ENCODE assay signal across 8 cellular contexts in genomic region chr9:62684833-62685647, GRCh38.
ATAC-seq lines count a peak whose summit lies in the region.

No MANE protein-coding gene starts in this region.

- ATAC-seq in GM18502 (IDR thresholded peaks at IDR 0.05; ENCODE audit: poor library complexity, unreplicated experiment) = peak; percentile 87
- ATAC-seq in GM18907 (IDR thresholded peaks at IDR 0.05; ENCODE audit: unreplicated experiment) = peak; percentile 95
- ATAC-seq in GM19438 (IDR thresholded peaks at IDR 0.05; ENCODE audit: low read depth, unreplicated experiment) = peak; percentile 92
- ATAC-seq in GM21515 (IDR thresholded peaks at IDR 0.05; ENCODE audit: unreplicated experiment) = peak; percentile 81
- ATAC-seq in HG02610 (IDR thresholded peaks at IDR 0.05; ENCODE audit: unreplicated experiment) = peak; percentile 80
- peak; percentile 79 for ATAC-seq in HG02938 (IDR thresholded peaks at IDR 0.05; ENCODE audit: unreplicated experiment)
- ATAC-seq in HG03342 (IDR thresholded peaks at IDR 0.05; ENCODE audit: unreplicated experiment) = peak; percentile 76
- ATAC-seq in HG03565 (IDR thresholded peaks at IDR 0.05; ENCODE audit: unreplicated experiment) = peak; percentile 64

Comparison
In these comparisons a context has a peak if more than half of its experiments do, and no peak if none do; other contexts are left out.
1. Peak in every context shown above with its lines: ATAC-seq.